Comparison of ENCODE assay signal across 8 cellular contexts in genomic region chr1:52702886-52703787, GRCh38. TPM values are rescaled to one million over a fixed set of nuclear protein-coding genes. Genes with fewer than 3 reads are reported as not detected.
DNase-seq lines count a peak whose midpoint lies in the region; ATAC-seq, FAIRE-seq and TF ChIP-seq lines count a peak whose summit lies in the region.

No MANE protein-coding gene starts in this region.

- H3K4me2 ChIP-seq in keratinocyte (ENCODE audit: control insufficient read depth, extremely low read depth, insufficient read depth, low read depth, low read length): peak overlapping the region; percentile 88

- peak overlapping the region; percentile 52 for H3K27ac ChIP-seq in keratinocyte (ENCODE audit: control insufficient read depth, insufficient read depth, low read length)

- H3K36me3 ChIP-seq in keratinocyte (ENCODE audit: control insufficient read depth in 2 of 2, extremely low read depth in 1 of 2, insufficient read depth in 2 of 2, low read length in 2 of 2): no peaks in the 10 kb centered on the region

- H3K4me3 ChIP-seq in keratinocyte (ENCODE audit: control insufficient read depth in 2 of 3, extremely low read depth in 1 of 3, insufficient read depth in 2 of 3, low read depth in 1 of 3, low read length in 3 of 3): peak overlapping the region; percentile 48 to 76 (median 62)

- peak overlapping the region; percentile 98 for H2AFZ ChIP-seq in keratinocyte (ENCODE audit: control insufficient read depth, low read length)

- dilution Hi-C loops in keratinocyte (cut with MboI; ENCODE audit: extremely low pct_ligation_motif_present, low sequenced_read_pairs): no loop called here

- no peak for TF ChIP-seq CTCF in keratinocyte (optimal IDR thresholded peaks at IDR 0.05 in 1 of 3, IDR thresholded peaks at IDR 0.05 in 1 of 3, conservative IDR thresholded peaks at IDR 0.05 in 1 of 3; ENCODE audit: extremely low read depth in 1 of 3, insufficient read depth in 2 of 3, low read length in 3 of 3)

- peak; percentile 32 for FAIRE-seq in keratinocyte (lab: Jason Lieb, UNC)

- H4K20me1 ChIP-seq in keratinocyte (ENCODE audit: control insufficient read depth, extremely low read depth, insufficient read depth, low read length): no peaks in the 10 kb centered on the region

- H3K79me2 ChIP-seq in keratinocyte (ENCODE audit: control insufficient read depth, insufficient read depth, low read length): no peaks in the 10 kb centered on the region

- ATAC-seq in GM18502 (IDR thresholded peaks at IDR 0.05; ENCODE audit: poor library complexity, unreplicated experiment): peak; percentile 92
- ATAC-seq in HG02970 (IDR thresholded peaks at IDR 0.05; ENCODE audit: low FRiP score, unreplicated experiment): peak; percentile 81

- H3K27me3 ChIP-seq in keratinocyte (ENCODE audit: control insufficient read depth, extremely low read depth, insufficient read depth, low read length): no peaks in the 10 kb centered on the region

- no peaks in the 10 kb centered on the region for H3K9me3 ChIP-seq in keratinocyte (ENCODE audit: control insufficient read depth, low read depth, low read length)

- no peaks in the 10 kb centered on the region for H3K9me1 ChIP-seq in keratinocyte (ENCODE audit: control insufficient read depth, extremely low read depth, insufficient read depth, low read length)

- peak overlapping the region; percentile 64 for H3K9ac ChIP-seq in keratinocyte (ENCODE audit: control insufficient read depth, extremely low read depth, insufficient read depth, low read length)

- peaks cover 13% of the 10 kb centered on the region for H3K4me1 ChIP-seq in keratinocyte (ENCODE audit: control insufficient read depth, extremely low read depth, insufficient read depth, low read length)

- DNase-seq in NCI-H2227 (lab: John Stamatoyannopoulos, UW; ENCODE audit: unreplicated experiment) (peak; percentile 94), cerebellum (ENCODE audit: low spot score) (peak; percentile 95), keratinocyte (ENCODE audit: low read depth, low spot score) (peak; percentile 62), NCI-H1694 (lab: John Stamatoyannopoulos, UW) (no peak)
- peak; percentile 64 to 65 for DNase-seq in activated CD4-positive, alpha-beta T cell treated with anti-CD3 and anti-CD28 coated beads for 24 hours (ENCODE audit: low read depth in 2 of 2)
- peak; percentile 70 for DNase-seq in stimulated activated CD4-positive, alpha-beta T cell treated with anti-CD3 and anti-CD28 coated beads, Interleukin-12 subunit alpha, Interleukin-12 subunit beta, amount 100 ng/mL, for 4 hours

RNA-seq across cellular contexts. Expression of gene COA7, which starts 5.0 kb away (rescaled TPM):
- total RNA-seq in cerebellum: 14.6 TPM
- polyA plus RNA-seq in keratinocyte: 22.6 to 27.4 TPM (median 23.5 TPM) in 3 replicates
- polyA plus RNA-seq in keratinocyte (2011; ENCODE audit: low read depth): 7.5 TPM
- polyA plus RNA-seq in keratinocyte (2011; cell fraction: cytosol; rRNA removed): 16.9 and 21.4 TPM in 2 replicates
- polyA plus RNA-seq in keratinocyte (2011; cell fraction: nucleus; rRNA removed): 17.4 and 18.8 TPM in 2 replicates
- 17.2 and 26.4 TPM in 2 replicates for polyA plus RNA-seq in keratinocyte (2012; ENCODE audit: low replicate concordance)
- polyA minus RNA-seq in keratinocyte: 18.8 to 33.8 TPM (median 33.1 TPM) in 3 replicates
- polyA minus RNA-seq in keratinocyte (2011; cell fraction: cytosol; rRNA and poly(A)+ RNA removed): 14.4 TPM
- 6.5 and 13.7 TPM in 2 replicates for polyA minus RNA-seq in keratinocyte (2011; cell fraction: nucleus; rRNA and poly(A)+ RNA removed)

RNA-seq across cellular contexts. Expression of gene ZYG11B, which starts 23.1 kb away (rescaled TPM):
- 91.0 TPM for total RNA-seq in cerebellum
- 11.9 to 13.9 TPM (median 13.4 TPM) in 3 replicates for polyA plus RNA-seq in keratinocyte
- polyA plus RNA-seq in keratinocyte (2011; ENCODE audit: low read depth): 2.6 TPM
- 6.4 and 13.6 TPM in 2 replicates for polyA plus RNA-seq in keratinocyte (2011; cell fraction: cytosol; rRNA removed)
- polyA plus RNA-seq in keratinocyte (2011; cell fraction: nucleus; rRNA removed): 8.9 and 9.6 TPM in 2 replicates
- 5.7 and 6.9 TPM in 2 replicates for polyA plus RNA-seq in keratinocyte (2012; ENCODE audit: low replicate concordance)
- polyA minus RNA-seq in keratinocyte: 12.6 to 40.5 TPM (median 39.1 TPM) in 3 replicates
- polyA minus RNA-seq in keratinocyte (2011; cell fraction: cytosol; rRNA and poly(A)+ RNA removed): 15.0 TPM
- polyA minus RNA-seq in keratinocyte (2011; cell fraction: nucleus; rRNA and poly(A)+ RNA removed): 14.9 and 32.3 TPM in 2 replicates
